Comparison of ENCODE assay signal across 22 cellular contexts in genomic region chr9:133151601-133152525, GRCh38. TPM values are rescaled to one million over a fixed set of nuclear protein-coding genes. Genes with fewer than 3 reads are reported as not detected.
DNase-seq lines count a peak whose midpoint lies in the region; ATAC-seq and TF ChIP-seq lines count a peak whose summit lies in the region.
"Had no signal": no experiment of that assay in that cellular context is flagged by ENCODE, and none has a peak within 500 bp of the region (broad histone marks: within the 10 kb centered on the region; RNA-seq: fewer than 3 reads in every experiment).

No MANE protein-coding gene starts in this region.

- ATAC-seq in activated CD8-positive, alpha-beta memory T cell treated with anti-CD3 and anti-CD28 coated beads, Interleukin-2, amount 10 ng/mL, durations not matched to agents 7 days and 5 days = no peak
- ATAC-seq: GM12878, left lobe of liver had no signal

- no peaks in the 10 kb centered on the region for H3K9me3 ChIP-seq in CD4-positive, alpha-beta memory T cell (ENCODE audit: control insufficient read depth in 1 of 2, low read length in 2 of 2)

- no peak overlapping the region for H3K4me3 Mint-ChIP-seq in activated CD8-positive, alpha-beta memory T cell treated with anti-CD3 and anti-CD28 coated beads, Interleukin-2, amount 10 ng/mL, durations not matched to agents 7 days and 5 days
- H3K4me3 Mint-ChIP-seq in CD4-positive, alpha-beta memory T cell = peak overlapping the region in 4 of 8 donors; percentile 43 to 60 (median 54)
- no peak overlapping the region for H3K4me3 Mint-ChIP-seq in dendritic cell treated with granulocyte-macrophage colony-stimulating factor and Interleukin-4, amounts not matched to agents 40 ng/mL and 50 ng/mL, for 4 days
- peak overlapping the region; percentile 40 for H3K4me3 Mint-ChIP-seq in progenitor cell of endocrine pancreas (ENCODE audit: low read depth)

- no peak for TF ChIP-seq CTCF in progenitor cell of endocrine pancreas (IDR thresholded peaks at IDR 0.05; ENCODE audit: unreplicated experiment)

- no peaks in the 10 kb centered on the region for H3K27me3 Mint-ChIP-seq in activated CD8-positive, alpha-beta memory T cell treated with anti-CD3 and anti-CD28 coated beads, Interleukin-2, amount 10 ng/mL, durations not matched to agents 7 days and 5 days
- H3K27me3 Mint-ChIP-seq in CD4-positive, alpha-beta memory T cell = no peaks in the 10 kb centered on the region
- peaks cover 8% of the 10 kb centered on the region for H3K27me3 Mint-ChIP-seq in dendritic cell treated with granulocyte-macrophage colony-stimulating factor and Interleukin-4, amounts not matched to agents 40 ng/mL and 50 ng/mL, for 4 days
- H3K27me3 Mint-ChIP-seq in progenitor cell of endocrine pancreas = no peaks in the 10 kb centered on the region

- H3K4me1 ChIP-seq in CD4-positive, alpha-beta memory T cell (ENCODE audit: insufficient read depth, low read length) = peaks cover 21% of the 10 kb centered on the region

- H3K27ac Mint-ChIP-seq in activated CD8-positive, alpha-beta memory T cell treated with anti-CD3 and anti-CD28 coated beads, Interleukin-2, amount 10 ng/mL, durations not matched to agents 7 days and 5 days = peak overlapping the region; percentile 23
- H3K27ac Mint-ChIP-seq in CD4-positive, alpha-beta memory T cell = peak overlapping the region in 6 of 7 donors; percentile 5 to 86 (median 82)
- peak overlapping the region; percentile 84 for H3K27ac Mint-ChIP-seq in dendritic cell treated with granulocyte-macrophage colony-stimulating factor and Interleukin-4, amounts not matched to agents 40 ng/mL and 50 ng/mL, for 4 days
- H3K27ac Mint-ChIP-seq in progenitor cell of endocrine pancreas = peak overlapping the region; percentile 37

- no peaks in the 10 kb centered on the region for H3K9me3 Mint-ChIP-seq in activated CD8-positive, alpha-beta memory T cell treated with anti-CD3 and anti-CD28 coated beads, Interleukin-2, amount 10 ng/mL, durations not matched to agents 7 days and 5 days (ENCODE audit: low read depth)
- H3K9me3 Mint-ChIP-seq in CD4-positive, alpha-beta memory T cell = no peaks in the 10 kb centered on the region
- H3K9me3 Mint-ChIP-seq in dendritic cell treated with granulocyte-macrophage colony-stimulating factor and Interleukin-4, amounts not matched to agents 40 ng/mL and 50 ng/mL, for 4 days = no peaks in the 10 kb centered on the region
- no peaks in the 10 kb centered on the region for H3K9me3 Mint-ChIP-seq in progenitor cell of endocrine pancreas (ENCODE audit: low read depth)

- peaks cover 1% of the 10 kb centered on the region for H3K36me3 Mint-ChIP-seq in activated CD8-positive, alpha-beta memory T cell treated with anti-CD3 and anti-CD28 coated beads, Interleukin-2, amount 10 ng/mL, durations not matched to agents 7 days and 5 days
- peaks cover 0 to 11% of the 10 kb centered on the region in 2 donors for H3K36me3 Mint-ChIP-seq in CD4-positive, alpha-beta memory T cell
- peaks cover 52% of the 10 kb centered on the region for H3K36me3 Mint-ChIP-seq in dendritic cell treated with granulocyte-macrophage colony-stimulating factor and Interleukin-4, amounts not matched to agents 40 ng/mL and 50 ng/mL, for 4 days (ENCODE audit: low read depth)
- H3K36me3 Mint-ChIP-seq in progenitor cell of endocrine pancreas (ENCODE audit: insufficient read depth) = no peaks in the 10 kb centered on the region

- POLR2A ChIA-PET in CD4-positive, alpha-beta memory T cell (lab: Charles Lee; ENCODE audit: partially characterized antibody) = interaction anchor here (10.9 to 13.6 kb wide), 2 partner anchors 21 to 41 kb away, joined by 345 to 424 read pairs; partner anchors contain the start of gene RALGDS

- DNase-seq in activated CD8-positive, alpha-beta memory T cell treated with anti-CD3 and anti-CD28 coated beads, Interleukin-2, amount 10 ng/mL, durations not matched to agents 7 days and 5 days = no peak
- DNase-seq in activated CD8-positive, alpha-beta memory T cell treated with anti-CD3 and anti-CD28 coated beads for 24 hours = no peak
- peak in 1 of 5 donors; percentile 33 for DNase-seq in CD4-positive, alpha-beta memory T cell
- DNase-seq in progenitor cell of endocrine pancreas (ENCODE audit: low spot score, unreplicated experiment) (no peak), NCI-H2171 (lab: John Stamatoyannopoulos, UW) (no peak), superior temporal gyrus (ENCODE audit: extremely low spot score) (no peak), SHP77 (lab: John Stamatoyannopoulos, UW) (no peak)
- DNase-seq: caudate nucleus, DMS53, KG1, NCI-H1092 treated with DMSO at 0.1 percent for 48 hours, NCI-H2107, NCI-H524 treated with DMSO at 0.1 percent for 48 hours had no signal

- CTCF ChIA-PET in activated CD8-positive, alpha-beta memory T cell treated with anti-CD3 and anti-CD28 coated beads, Interleukin-2, amount 10 ng/mL, durations not matched to agents 7 days and 5 days (lab: Charles Lee) = interaction anchor here (1.4 to 10.4 kb wide), 3 partner anchors 9 to 129 kb away, joined by 5 to 505 read pairs (median 6); partner anchors contain the start of gene RALGDS
- CTCF ChIA-PET in CD4-positive, alpha-beta memory T cell (lab: Charles Lee; ENCODE audit: partially characterized antibody) = interaction anchor here (0.5 to 19.9 kb wide), 3 partner anchors 29 to 130 kb away, joined by 3 to 596 read pairs (median 3); partner anchors contain the start of gene RALGDS

- intact Hi-C loops in CD4-positive, alpha-beta memory T cell (cut with micrococcal nuclease) = no loop called here
- intact Hi-C loops in dendritic cell treated with granulocyte-macrophage colony-stimulating factor and Interleukin-4, amounts not matched to agents 40 ng/mL and 50 ng/mL, for 4 days (cut with micrococcal nuclease) = no loop called here

- no peaks in the 10 kb centered on the region for H3K27me3 ChIP-seq in CD4-positive, alpha-beta memory T cell (ENCODE audit: insufficient read depth, low read length)

- H3K4me3 ChIP-seq in CD4-positive, alpha-beta memory T cell (ENCODE audit: low read length in 2 of 2) = no peak overlapping the region
- H3K4me3 ChIP-seq: GM12878 had no signal

- H3K27ac ChIP-seq in CD4-positive, alpha-beta memory T cell (ENCODE audit: low read depth, low read length) = no peak overlapping the region
- H3K27ac ChIP-seq: parathyroid adenoma had no signal

- no peaks in the 10 kb centered on the region for H3K36me3 ChIP-seq in CD4-positive, alpha-beta memory T cell (ENCODE audit: insufficient read depth, low read length)

- peaks cover 15% of the 10 kb centered on the region for H3K4me1 Mint-ChIP-seq in activated CD8-positive, alpha-beta memory T cell treated with anti-CD3 and anti-CD28 coated beads, Interleukin-2, amount 10 ng/mL, durations not matched to agents 7 days and 5 days
- H3K4me1 Mint-ChIP-seq in CD4-positive, alpha-beta memory T cell = peaks cover 4 to 23% (median 14%) of the 10 kb centered on the region in 4 donors
- H3K4me1 Mint-ChIP-seq in dendritic cell treated with granulocyte-macrophage colony-stimulating factor and Interleukin-4, amounts not matched to agents 40 ng/mL and 50 ng/mL, for 4 days (ENCODE audit: low read depth) = peaks cover 39% of the 10 kb centered on the region
- H3K4me1 Mint-ChIP-seq in progenitor cell of endocrine pancreas (ENCODE audit: low read depth) = peaks cover 12% of the 10 kb centered on the region

RNA-seq across cellular contexts. Expression of gene GBGT1, which starts 11.9 kb away (rescaled TPM):
- total RNA-seq in activated CD8-positive, alpha-beta memory T cell treated with anti-CD3 and anti-CD28 coated beads, Interleukin-2, amount 10 ng/mL, durations not matched to agents 7 days and 5 days = 1 to 10 TPM; 3.9 to 5.7 TPM
- total RNA-seq in CD4-positive, alpha-beta memory T cell = 1 to 10 TPM; 3.6 to 6.3 TPM
- polyA plus RNA-seq in CD4-positive, alpha-beta memory T cell = under 1 TPM; 0.16 to 0.50 TPM
- total RNA-seq in progenitor cell of endocrine pancreas = 5.2 and 7.3 TPM in 2 replicates

RNA-seq across cellular contexts. Expression of gene RALGDS, which starts 30.8 kb away (rescaled TPM):
- 100 to 1,000 TPM; 103 to 114 TPM for total RNA-seq in activated CD8-positive, alpha-beta memory T cell treated with anti-CD3 and anti-CD28 coated beads, Interleukin-2, amount 10 ng/mL, durations not matched to agents 7 days and 5 days
- total RNA-seq in CD4-positive, alpha-beta memory T cell = 100 to 1,000 TPM; 123 to 131 TPM
- polyA plus RNA-seq in CD4-positive, alpha-beta memory T cell = 10 to 100 TPM; 27.9 to 67.8 TPM
- 82.3 and 84.6 TPM in 2 replicates for total RNA-seq in progenitor cell of endocrine pancreas

RNA-seq across cellular contexts. Expression of gene OBP2B, which starts 57.2 kb away (rescaled TPM):
- not detected for total RNA-seq in activated CD8-positive, alpha-beta memory T cell treated with anti-CD3 and anti-CD28 coated beads, Interleukin-2, amount 10 ng/mL, durations not matched to agents 7 days and 5 days
- total RNA-seq in CD4-positive, alpha-beta memory T cell = not detected
- polyA plus RNA-seq in CD4-positive, alpha-beta memory T cell = not detected
- total RNA-seq in progenitor cell of endocrine pancreas = not detected in 2 replicates
- total RNA-seq: epithelial cell of proximal tubule, frontal cortex, GM12878, H1, left lobe of liver, skeletal muscle tissue had no signal
- polyA plus RNA-seq: CD14-positive monocyte, GM12878, H1 had no signal

Comparison
In these comparisons a context has a peak if more than half of its experiments do, and no peak if none do; other contexts are left out.
1. H3K27ac Mint-ChIP-seq: peak in every context shown above with its lines; median percentile 84 in dendritic cell treated with granulocyte-macrophage colony-stimulating factor and Interleukin-4, amounts not matched to agents 40 ng/mL and 50 ng/mL, for 4 days; 82 in CD4-positive, alpha-beta memory T cell; 37 in progenitor cell of endocrine pancreas; 23 in activated CD8-positive, alpha-beta memory T cell treated with anti-CD3 and anti-CD28 coated beads, Interleukin-2, amount 10 ng/mL, durations not matched to agents 7 days and 5 days.